In genomic region chr18:3248062-3248669, GRCh38 we compare ENCODE assay signal across 8 cellular contexts. TPM values are rescaled to one million over a fixed set of nuclear protein-coding genes. Genes with fewer than 3 reads are reported as not detected.
DNase-seq lines count a peak whose midpoint lies in the region; ATAC-seq lines count a peak whose summit lies in the region.

No MANE protein-coding gene starts in this region.

- peaks cover 42% of the 10 kb centered on the region for H3K4me1 Mint-ChIP-seq in activated naive CD8-positive, alpha-beta T cell treated with anti-CD3 and anti-CD28 coated beads, Interleukin-2, amount 10 ng/mL, durations not matched to agents 7 days and 5 days
- H3K4me1 Mint-ChIP-seq in stimulated activated effector memory CD8-positive, alpha-beta T cell treated with anti-CD3 and anti-CD28 coated beads, Interleukin-12 subunit alpha, Interleukin-12 subunit beta, amount 100 ng/mL, for 72 hours = peaks cover 42% of the 10 kb centered on the region

- peak overlapping the region; percentile 99 for H3K27ac Mint-ChIP-seq in activated naive CD8-positive, alpha-beta T cell treated with anti-CD3 and anti-CD28 coated beads, Interleukin-2, amount 10 ng/mL, durations not matched to agents 7 days and 5 days
- peak overlapping the region; percentile 99 for H3K27ac Mint-ChIP-seq in stimulated activated effector memory CD8-positive, alpha-beta T cell treated with anti-CD3 and anti-CD28 coated beads, Interleukin-12 subunit alpha, Interleukin-12 subunit beta, amount 100 ng/mL, for 72 hours

- H3K27me3 Mint-ChIP-seq in activated naive CD8-positive, alpha-beta T cell treated with anti-CD3 and anti-CD28 coated beads, Interleukin-2, amount 10 ng/mL, durations not matched to agents 7 days and 5 days = no peaks in the 10 kb centered on the region

- H3K4me3 ChIP-seq in HUES64 (ENCODE audit: low read length) = peak overlapping the region; percentile 96
- H3K4me3 ChIP-seq in iPS-15b (ENCODE audit: low read depth, low read length) = peak overlapping the region; percentile 98

- H3K27me3 ChIP-seq in HUES64 (ENCODE audit: insufficient read depth, low read length) = no peaks in the 10 kb centered on the region
- no peaks in the 10 kb centered on the region for H3K27me3 ChIP-seq in iPS-15b (ENCODE audit: control insufficient read depth, insufficient read depth, low read length)

- POLR2A ChIA-PET in activated naive CD8-positive, alpha-beta T cell treated with anti-CD3 and anti-CD28 coated beads, Interleukin-2, amount 10 ng/mL, durations not matched to agents 7 days and 5 days (lab: Charles Lee) = interaction anchor here (0.7 to 8.3 kb wide), 31 partner anchors 8 to 659 kb away, joined by 3 to 159 read pairs (median 6); partner anchors contain the start of genes MYL12B, SMCHD1 and TGIF1

- peak overlapping the region; percentile 99 for H3K27ac ChIP-seq in HUES64 (ENCODE audit: low read depth, low read length)

- peak overlapping the region; percentile 97 for H3K9ac ChIP-seq in HUES64 (ENCODE audit: low read depth, low read length)
- peak overlapping the region; percentile 100 for H3K9ac ChIP-seq in iPS-15b (ENCODE audit: low read depth, low read length)

- DNase-seq in DMS79 treated with DMSO at 0.1 percent for 48 hours (lab: John Stamatoyannopoulos, UW) (peak; percentile 50), NCI-H82 (lab: John Stamatoyannopoulos, UW) (no peak), NCI-H1436 (lab: John Stamatoyannopoulos, UW) (no peak)
- DNase-seq in activated naive CD8-positive, alpha-beta T cell treated with anti-CD3 and anti-CD28 coated beads, Interleukin-2, amount 10 ng/mL, durations not matched to agents 7 days and 5 days = no peak
- DNase-seq in stimulated activated effector memory CD8-positive, alpha-beta T cell treated with anti-CD3 and anti-CD28 coated beads, Interleukin-12 subunit alpha, Interleukin-12 subunit beta, amount 100 ng/mL, for 72 hours (ENCODE audit: low spot score in 2 of 2) = no peak

- no peak for ATAC-seq in activated naive CD8-positive, alpha-beta T cell treated with anti-CD3 and anti-CD28 coated beads, Interleukin-2, amount 10 ng/mL, durations not matched to agents 7 days and 5 days (ENCODE audit: low read depth)
- ATAC-seq in stimulated activated effector memory CD8-positive, alpha-beta T cell treated with anti-CD3 and anti-CD28 coated beads, Interleukin-12 subunit alpha, Interleukin-12 subunit beta, amount 100 ng/mL, for 72 hours = no peak
- ATAC-seq in HG03097 (IDR thresholded peaks at IDR 0.05; ENCODE audit: low FRiP score, unreplicated experiment) = no peak

- H3K36me3 Mint-ChIP-seq in activated naive CD8-positive, alpha-beta T cell treated with anti-CD3 and anti-CD28 coated beads, Interleukin-2, amount 10 ng/mL, durations not matched to agents 7 days and 5 days = peaks cover 33% of the 10 kb centered on the region
- H3K36me3 Mint-ChIP-seq in stimulated activated effector memory CD8-positive, alpha-beta T cell treated with anti-CD3 and anti-CD28 coated beads, Interleukin-12 subunit alpha, Interleukin-12 subunit beta, amount 100 ng/mL, for 72 hours = peaks cover 57% of the 10 kb centered on the region

- WGBS in HUES64 = under 1% methylated on average over 22 of the region's 22 CpGs

- peak overlapping the region; percentile 92 for H3K4me3 Mint-ChIP-seq in activated naive CD8-positive, alpha-beta T cell treated with anti-CD3 and anti-CD28 coated beads, Interleukin-2, amount 10 ng/mL, durations not matched to agents 7 days and 5 days
- H3K4me3 Mint-ChIP-seq in stimulated activated effector memory CD8-positive, alpha-beta T cell treated with anti-CD3 and anti-CD28 coated beads, Interleukin-12 subunit alpha, Interleukin-12 subunit beta, amount 100 ng/mL, for 72 hours = peak overlapping the region; percentile 82

- no peaks in the 10 kb centered on the region for H3K9me3 Mint-ChIP-seq in activated naive CD8-positive, alpha-beta T cell treated with anti-CD3 and anti-CD28 coated beads, Interleukin-2, amount 10 ng/mL, durations not matched to agents 7 days and 5 days
- H3K9me3 Mint-ChIP-seq in stimulated activated effector memory CD8-positive, alpha-beta T cell treated with anti-CD3 and anti-CD28 coated beads, Interleukin-12 subunit alpha, Interleukin-12 subunit beta, amount 100 ng/mL, for 72 hours = no peaks in the 10 kb centered on the region

- H3K9me3 ChIP-seq in HUES64 (ENCODE audit: insufficient read depth, low read depth, low read length) = no peaks in the 10 kb centered on the region
- no peaks in the 10 kb centered on the region for H3K9me3 ChIP-seq in iPS-15b (ENCODE audit: control insufficient read depth, insufficient read depth, low read length)

- H3K36me3 ChIP-seq in HUES64 (ENCODE audit: insufficient read depth, low read length) = peaks cover 23% of the 10 kb centered on the region
- peaks cover under 1% of the 10 kb centered on the region for H3K36me3 ChIP-seq in iPS-15b (ENCODE audit: control insufficient read depth, insufficient read depth, low read length)

- H3K4me1 ChIP-seq in HUES64 (ENCODE audit: insufficient read depth, low read length) = peaks cover 30% of the 10 kb centered on the region
- H3K4me1 ChIP-seq in iPS-15b (ENCODE audit: control insufficient read depth, insufficient read depth, low read length) = peaks cover 11% of the 10 kb centered on the region

RNA-seq across cellular contexts. Expression of gene MYL12A, which starts 0.6 kb away (rescaled TPM):
- polyA plus RNA-seq in HUES64 (2013, experiment 1 of 2) = 274 TPM
- polyA plus RNA-seq in HUES64 (2013, experiment 2 of 2) = 298 TPM
- 100 to 1,000 TPM; 843 to 864 TPM for total RNA-seq in activated naive CD8-positive, alpha-beta T cell treated with anti-CD3 and anti-CD28 coated beads, Interleukin-2, amount 10 ng/mL, durations not matched to agents 7 days and 5 days

RNA-seq across cellular contexts. Expression of gene MYL12B, which starts 13.8 kb away (rescaled TPM):
- polyA plus RNA-seq in HUES64 (2013, experiment 1 of 2) = 182 TPM
- polyA plus RNA-seq in HUES64 (2013, experiment 2 of 2) = 206 TPM
- total RNA-seq in activated naive CD8-positive, alpha-beta T cell treated with anti-CD3 and anti-CD28 coated beads, Interleukin-2, amount 10 ng/mL, durations not matched to agents 7 days and 5 days = 100 to 1,000 TPM; 354 to 358 TPM

RNA-seq across cellular contexts. Expression of gene MYOM1, which starts 28.4 kb away (rescaled TPM):
- 0.25 TPM for polyA plus RNA-seq in HUES64 (2013, experiment 1 of 2)
- 0.32 TPM for polyA plus RNA-seq in HUES64 (2013, experiment 2 of 2)
- 1 to 10 TPM; 2.7 to 3.3 TPM for total RNA-seq in activated naive CD8-positive, alpha-beta T cell treated with anti-CD3 and anti-CD28 coated beads, Interleukin-2, amount 10 ng/mL, durations not matched to agents 7 days and 5 days
